10 cellular contexts compared by ENCODE assay signal in genomic region chr2:97765933-97766332, GRCh38. TPM values are rescaled to one million over a fixed set of nuclear protein-coding genes. Genes with fewer than 3 reads are reported as not detected.
"Had no signal": no experiment of that assay in that cellular context is flagged by ENCODE, and none has a peak within 500 bp of the region (broad histone marks: within the 10 kb centered on the region; RNA-seq: fewer than 3 reads in every experiment).

No MANE protein-coding gene starts in this region.

- H3K27ac ChIP-seq: stomach, thoracic aorta had no signal

- H3K27me3 ChIP-seq: stomach had no signal

- DNase-seq: activated CD4-positive, alpha-beta memory T cell treated with anti-CD3 and anti-CD28 coated beads for 36 hours; activated CD4-positive, alpha-beta T cell treated with anti-CD3 and anti-CD28 coated beads for 1 hour; activated CD8-positive, alpha-beta memory T cell treated with anti-CD3 and anti-CD28 coated beads, Interleukin-2, amount 50 U/mL, for 48 hours; activated naive CD8-positive, alpha-beta T cell treated with anti-CD3 and anti-CD28 coated beads, Interleukin-2, amount 10 ng/mL, durations not matched to agents 7 days and 5 days; anterior cingulate cortex; mesendoderm; T-helper 9 cell had no signal

- H3K4me3 ChIP-seq: stomach, thoracic aorta had no signal

- H3K9me3 ChIP-seq: stomach, thoracic aorta had no signal

RNA-seq across cellular contexts. Expression of gene ZAP70, which starts 52.6 kb away (rescaled TPM):
- total RNA-seq: dermis blood vessel endothelial cell had no signal
